ENCODE assay signal across 22 cellular contexts in genomic region chr11:45765836-45766235, GRCh38.
"Had no signal": no experiment of that assay in that cellular context is flagged by ENCODE, and none has a peak within 500 bp of the region (broad histone marks: within the 10 kb centered on the region; RNA-seq: fewer than 3 reads in every experiment).

No MANE protein-coding gene starts in this region.

- H3K9me3 ChIP-seq: esophagus squamous epithelium, heart right ventricle, thoracic aorta, upper lobe of left lung had no signal

- H3K36me3 ChIP-seq: esophagus squamous epithelium, heart right ventricle, neural progenitor cell, thoracic aorta, upper lobe of left lung had no signal

- ATAC-seq: activated CD8-positive, alpha-beta T cell treated with anti-CD3 and anti-CD28 coated beads, Interleukin-2, amount 10 ng/mL, durations not matched to agents 7 days and 5 days; left colon; naive thymus-derived CD8-positive, alpha-beta T cell had no signal

- H3K27me3 ChIP-seq: heart right ventricle, neural progenitor cell, upper lobe of left lung had no signal

- H3K4me1 ChIP-seq: esophagus squamous epithelium, neural progenitor cell had no signal

- H3K4me3 ChIP-seq: esophagus squamous epithelium, heart right ventricle, lung, neural progenitor cell, thoracic aorta, upper lobe of left lung had no signal

- DNase-seq: activated CD4-positive, alpha-beta T cell treated with anti-CD3 and anti-CD28 coated beads for 1 hour; activated CD4-positive, alpha-beta T cell treated with anti-CD3 and anti-CD28 coated beads, Interleukin-2, amount 50 U/mL, for 1 hour; activated CD8-positive, alpha-beta memory T cell treated with anti-CD3 and anti-CD28 coated beads, Interleukin-2, amount 50 U/mL, for 4 hours; activated CD8-positive, alpha-beta T cell treated with anti-CD3 and anti-CD28 coated beads, Interleukin-2, amount 10 ng/mL, durations not matched to agents 7 days and 5 days; activated naive CD4-positive, alpha-beta T cell treated with Interleukin-2 at 50 U/mL for 16 hours; activated naive CD8-positive, alpha-beta T cell treated with anti-CD3 and anti-CD28 coated beads for 36 hours; activated T-cell treated with anti-CD3 and anti-CD28 coated beads, Interleukin-2, amount 50 U/mL, for 48 hours; amniotic stem cell; cortex of kidney; endodermal cell; esophagus squamous epithelium; heart right ventricle; islet precursor cell; left colon; naive thymus-derived CD8-positive, alpha-beta T cell; stimulated activated CD4-positive, alpha-beta T cell treated with anti-CD3 and anti-CD28 coated beads, Interleukin-2, amount 100 ng/mL, for 48 hours; stimulated activated naive CD4-positive, alpha-beta T cell; T-helper 9 cell; upper lobe of left lung had no signal

- H3K27ac ChIP-seq: esophagus squamous epithelium, heart right ventricle, neural progenitor cell, thoracic aorta, upper lobe of left lung had no signal
